ENCODE assay signal across 1 cellular context in genomic region chr20:3660262-3661059, GRCh38.
TF ChIP-seq lines count a peak whose summit lies in the region.

No MANE protein-coding gene starts in this region.

TF ChIP-seq in HepG2, 621 proteins besides CTCF, POLR2A, EP300 and RAD21:
- TF ChIP-seq ATAD3A (CRISPR knock-in tag; IDR thresholded peaks at IDR 0.05) (no peak), AKAP8 (CRISPR knock-in tag; IDR thresholded peaks at IDR 0.05) (no peak), ZNF703 (CRISPR knock-in tag; IDR thresholded peaks at IDR 0.05; ENCODE audit: borderline replicate concordance) (no peak), ZNF746 (CRISPR knock-in tag; IDR thresholded peaks at IDR 0.05) (no peak), RERE (CRISPR knock-in tag; IDR thresholded peaks at IDR 0.05; ENCODE audit: low read depth) (no peak), U2AF1 (optimal IDR thresholded peaks at IDR 0.05; ENCODE audit: low read depth, low read length) (no peak), ZSCAN12 (CRISPR knock-in tag; IDR thresholded peaks at IDR 0.05) (no peak), CENPBD1 (CRISPR knock-in tag; IDR thresholded peaks at IDR 0.05; ENCODE audit: borderline replicate concordance, low read depth) (no peak), ZNF879 (CRISPR knock-in tag; IDR thresholded peaks at IDR 0.05) (no peak), ZNF160 (CRISPR knock-in tag; IDR thresholded peaks at IDR 0.05) (no peak), BATF2 (CRISPR knock-in tag; IDR thresholded peaks at IDR 0.05) (no peak)
- TF ChIP-seq, protein P1, sequence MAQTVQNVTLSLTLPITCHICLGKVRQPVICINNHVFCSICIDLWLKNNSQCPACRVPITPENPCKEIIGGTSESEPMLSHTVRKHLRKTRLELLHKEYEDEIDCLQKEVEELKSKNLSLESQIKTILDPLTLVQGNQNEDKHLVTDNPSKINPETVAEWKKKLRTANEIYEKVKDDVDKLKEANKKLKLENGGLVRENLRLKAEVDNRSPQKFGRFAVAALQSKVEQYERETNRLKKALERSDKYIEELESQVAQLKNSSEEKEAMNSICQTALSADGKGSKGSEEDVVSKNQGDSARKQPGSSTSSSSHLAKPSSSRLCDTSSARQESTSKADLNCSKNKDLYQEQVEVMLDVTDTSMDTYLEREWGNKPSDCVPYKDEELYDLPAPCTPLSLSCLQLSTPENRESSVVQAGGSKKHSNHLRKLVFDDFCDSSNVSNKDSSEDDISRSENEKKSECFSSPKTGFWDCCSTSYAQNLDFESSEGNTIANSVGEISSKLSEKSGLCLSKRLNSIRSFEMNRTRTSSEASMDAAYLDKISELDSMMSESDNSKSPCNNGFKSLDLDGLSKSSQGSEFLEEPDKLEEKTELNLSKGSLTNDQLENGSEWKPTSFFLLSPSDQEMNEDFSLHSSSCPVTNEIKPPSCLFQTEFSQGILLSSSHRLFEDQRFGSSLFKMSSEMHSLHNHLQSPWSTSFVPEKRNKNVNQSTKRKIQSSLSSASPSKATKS (CRISPR knock-in tag; IDR thresholded peaks at IDR 0.05): no peak
- TF ChIP-seq, protein P2, sequence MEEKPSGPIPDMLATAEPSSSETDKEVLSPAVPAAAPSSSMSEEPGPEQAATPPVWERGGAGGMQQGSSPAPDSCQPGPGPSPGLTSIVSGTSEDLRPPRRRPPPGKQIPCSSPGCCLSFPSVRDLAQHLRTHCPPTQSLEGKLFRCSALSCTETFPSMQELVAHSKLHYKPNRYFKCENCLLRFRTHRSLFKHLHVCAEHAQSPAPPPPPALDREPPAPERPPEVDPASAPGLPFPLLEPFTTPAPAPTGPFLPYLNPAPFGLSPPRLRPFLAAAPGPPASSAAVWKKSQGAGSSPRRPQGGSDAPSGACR (CRISPR knock-in tag; IDR thresholded peaks at IDR 0.05): no peak
TF ChIP-seq in HepG2: peak in this region for 0.
